8 cellular contexts compared by ENCODE assay signal in genomic region chr7:90595341-90595800, GRCh38. TPM values are rescaled to one million over a fixed set of nuclear protein-coding genes. Genes with fewer than 3 reads are reported as not detected.
DNase-seq lines count a peak whose midpoint lies in the region; TF ChIP-seq lines count a peak whose summit lies in the region.

No MANE protein-coding gene starts in this region.

- H3K9me3 Mint-ChIP-seq in Caco-2 (ENCODE audit: unreplicated experiment), result no peaks in the 10 kb centered on the region
- no peaks in the 10 kb centered on the region for H3K9me3 Mint-ChIP-seq in activated T-helper 1 cell treated with anti-CD3 and anti-CD28 coated beads, Interleukin-12 subunit alpha, Interleukin-12 subunit beta, Interleukin-2, Interleukin-4 antibody, amounts not matched to agents 30 ng/mL and 10 ng/mL and 1 ng/mL, durations not matched to agents 14 hours and 24 hours and 36 hours

- intact Hi-C loops in Caco-2 (cut with micrococcal nuclease; ENCODE audit: unreplicated experiment), result loop anchor here (5.0 to 10.0 kb wide), 3 partner anchors 127 to 152 kb away; no protein-coding TSS in a partner anchor
- intact Hi-C loops in activated T-helper 1 cell treated with anti-CD3 and anti-CD28 coated beads, Interleukin-12 subunit alpha, Interleukin-12 subunit beta, Interleukin-2, Interleukin-4 antibody, amounts not matched to agents 30 ng/mL and 10 ng/mL and 1 ng/mL, durations not matched to agents 14 hours and 24 hours and 36 hours (cut with micrococcal nuclease), result no loop called here

- in situ Hi-C loops in HAP-1 (cut with MboI; ENCODE audit: low sequenced_read_pairs), result no loop called here

- peak overlapping the region; percentile 95 for H3K4me3 Mint-ChIP-seq in Caco-2 (ENCODE audit: unreplicated experiment)
- H3K4me3 Mint-ChIP-seq in activated T-helper 1 cell treated with anti-CD3 and anti-CD28 coated beads, Interleukin-12 subunit alpha, Interleukin-12 subunit beta, Interleukin-2, Interleukin-4 antibody, amounts not matched to agents 30 ng/mL and 10 ng/mL and 1 ng/mL, durations not matched to agents 14 hours and 24 hours and 36 hours, result peak overlapping the region; percentile 70

- H3K27me3 Mint-ChIP-seq in Caco-2 (ENCODE audit: insufficient read depth, unreplicated experiment), result no peaks in the 10 kb centered on the region
- peaks cover 56% of the 10 kb centered on the region for H3K27me3 Mint-ChIP-seq in activated T-helper 1 cell treated with anti-CD3 and anti-CD28 coated beads, Interleukin-12 subunit alpha, Interleukin-12 subunit beta, Interleukin-2, Interleukin-4 antibody, amounts not matched to agents 30 ng/mL and 10 ng/mL and 1 ng/mL, durations not matched to agents 14 hours and 24 hours and 36 hours (ENCODE audit: insufficient read depth)

- H3K4me1 ChIP-seq in Caco-2 (0 out of 2 replicates have a peak, but pooled peaks cover 2% of the 10 kb centered on the region), HAP-1 (peaks cover 12% of the 10 kb centered on the region; the same call in 1 of the 2 replicates), subcutaneous abdominal adipose tissue (ENCODE audit: control insufficient read depth in 5 of 5, insufficient read depth in 5 of 5, low read length in 5 of 5) (peaks cover 3 to 40% (median 29%) of the 10 kb centered on the region in 5 donors), BE2C (no peaks in the 10 kb centered on the region)

- no TSS peak for BruUV-seq in Caco-2 (replicated peaks; lab: Mats Ljungman, UMichigan)

- DNase-seq in Caco-2 (no peak), HAP-1 (ENCODE audit: low spot score in 2 of 2) (no peak), iPS-NIHi7 (ENCODE audit: extremely low spot score) (peak; percentile 22), BE2C (no peak), amniotic stem cell (lab: John Stamatoyannopoulos, UW) (no peak), pons (ENCODE audit: low spot score) (no peak)
- DNase-seq in activated T-helper 1 cell treated with anti-CD3 and anti-CD28 coated beads, Interleukin-12 subunit alpha, Interleukin-12 subunit beta, Interleukin-2, Interleukin-4 antibody, amounts not matched to agents 30 ng/mL and 10 ng/mL and 1 ng/mL, durations not matched to agents 14 hours and 24 hours and 36 hours (ENCODE audit: low spot score), result no peak

- peaks cover 7% of the 10 kb centered on the region for H3K4me1 Mint-ChIP-seq in Caco-2 (ENCODE audit: low read depth, unreplicated experiment)
- H3K4me1 Mint-ChIP-seq in activated T-helper 1 cell treated with anti-CD3 and anti-CD28 coated beads, Interleukin-12 subunit alpha, Interleukin-12 subunit beta, Interleukin-2, Interleukin-4 antibody, amounts not matched to agents 30 ng/mL and 10 ng/mL and 1 ng/mL, durations not matched to agents 14 hours and 24 hours and 36 hours (ENCODE audit: low read depth), result peaks cover 16% of the 10 kb centered on the region

- H3K27ac ChIP-seq in subcutaneous abdominal adipose tissue (ENCODE audit: low read depth, low read length), result peak overlapping the region; percentile 68

- no peaks in the 10 kb centered on the region for H3K9me3 ChIP-seq in Caco-2
- H3K9me3 ChIP-seq in HAP-1, result no peaks in the 10 kb centered on the region
- no peaks in the 10 kb centered on the region for H3K9me3 ChIP-seq in subcutaneous abdominal adipose tissue (ENCODE audit: control insufficient read depth in 5 of 5, low read length in 5 of 5)
- H3K9me3 ChIP-seq in BE2C, result no peaks in the 10 kb centered on the region

- POLR2A ChIA-PET in Caco-2 (lab: Charles Lee), result no interaction called here

- no peaks in the 10 kb centered on the region for H3K36me3 Mint-ChIP-seq in Caco-2 (ENCODE audit: insufficient read depth, unreplicated experiment)
- H3K36me3 Mint-ChIP-seq in activated T-helper 1 cell treated with anti-CD3 and anti-CD28 coated beads, Interleukin-12 subunit alpha, Interleukin-12 subunit beta, Interleukin-2, Interleukin-4 antibody, amounts not matched to agents 30 ng/mL and 10 ng/mL and 1 ng/mL, durations not matched to agents 14 hours and 24 hours and 36 hours (ENCODE audit: low read depth), result no peaks in the 10 kb centered on the region

- H3K36me3 ChIP-seq in Caco-2 (ENCODE audit: control insufficient read depth, insufficient read depth, low read length) (no peaks in the 10 kb centered on the region), HAP-1 (replicated peaks) (no peaks in the 10 kb centered on the region), subcutaneous abdominal adipose tissue (ENCODE audit: control insufficient read depth in 5 of 5, insufficient read depth in 5 of 5, low read length in 5 of 5) (no peaks in the 10 kb centered on the region), BE2C (no peaks in the 10 kb centered on the region)

- H3K9ac ChIP-seq in subcutaneous abdominal adipose tissue (ENCODE audit: low read length in 5 of 5), result peak overlapping the region in 4 of 5 donors; percentile 66 to 75 (median 68)

- no peak for TF ChIP-seq CTCF in Caco-2 (IDR thresholded peaks at IDR 0.05; ENCODE audit: insufficient read depth in 1 of 2, low read depth in 1 of 2, low read length in 1 of 2, severe bottlenecking in 1 of 2, unreplicated experiment in 1 of 2)
- no peak for TF ChIP-seq CTCF in BE2C (IDR thresholded peaks at IDR 0.05; ENCODE audit: low read depth, low read length)

- H3K4me3 ChIP-seq in Caco-2 (ENCODE audit: low read depth, low read length), result peak overlapping the region; percentile 89
- peak overlapping the region; percentile 54 for H3K4me3 ChIP-seq in HAP-1
- peak overlapping the region; percentile 77 to 89 (median 82) for H3K4me3 ChIP-seq in subcutaneous abdominal adipose tissue (ENCODE audit: low read depth in 1 of 5, low read length in 5 of 5)
- no peak overlapping the region for H3K4me3 ChIP-seq in BE2C (ENCODE audit: low read depth, low read length)

- no peak overlapping the region for H3K27ac Mint-ChIP-seq in Caco-2 (ENCODE audit: unreplicated experiment)
- H3K27ac Mint-ChIP-seq in activated T-helper 1 cell treated with anti-CD3 and anti-CD28 coated beads, Interleukin-12 subunit alpha, Interleukin-12 subunit beta, Interleukin-2, Interleukin-4 antibody, amounts not matched to agents 30 ng/mL and 10 ng/mL and 1 ng/mL, durations not matched to agents 14 hours and 24 hours and 36 hours, result no peak overlapping the region

- no peaks in the 10 kb centered on the region for H3K27me3 ChIP-seq in Caco-2 (replicated peaks; ENCODE audit: control insufficient read depth, insufficient read depth, low read length)
- no peaks in the 10 kb centered on the region for H3K27me3 ChIP-seq in HAP-1 (ENCODE audit: low read depth)
- no peaks in the 10 kb centered on the region for H3K27me3 ChIP-seq in subcutaneous abdominal adipose tissue (ENCODE audit: control insufficient read depth in 5 of 5, insufficient read depth in 4 of 5, low read length in 5 of 5)
- peaks cover 31% of the 10 kb centered on the region for H3K27me3 ChIP-seq in BE2C

- CTCF ChIA-PET in Caco-2 (lab: Charles Lee), result interaction anchor here (1.0 kb wide), 1 partner anchor 34 kb away, joined by 3 read pairs; no protein-coding TSS in a partner anchor

RNA-seq across cellular contexts. Expression of gene CDK14, which starts 0.8 kb away (rescaled TPM):
- 18.2 and 22.5 TPM in 2 replicates for total RNA-seq in Caco-2 (2022)
- total RNA-seq in activated T-helper 1 cell treated with anti-CD3 and anti-CD28 coated beads, Interleukin-12 subunit alpha, Interleukin-12 subunit beta, Interleukin-2, Interleukin-4 antibody, amounts not matched to agents 30 ng/mL and 10 ng/mL and 1 ng/mL, durations not matched to agents 14 hours and 24 hours and 36 hours, result 1.6 and 1.9 TPM in 2 replicates
- polyA plus RNA-seq in BE2C (2012; ENCODE audit: insufficient read depth, insufficient read length, low read depth), result 1.4 TPM
